In genomic region chr16:11149011-11149616, GRCh38 we compare ENCODE assay signal across 18 cellular contexts.
A peak's percentile ranks its signal among the peaks of the same experiment; 100 is the strongest.
DNase-seq lines count a peak whose midpoint lies in the region.
"Had no signal": no experiment of that assay in that cellular context is flagged by ENCODE, and none has a peak within 500 bp of the region (broad histone marks: within the 10 kb centered on the region; RNA-seq: fewer than 3 reads in every experiment).

No MANE protein-coding gene starts in this region.

- H3K4me3 ChIP-seq in H7 (ENCODE audit: insufficient read depth, low read depth, low read length), result no peak overlapping the region
- H3K4me3 ChIP-seq: cardiac muscle cell, esophagus squamous epithelium, tibial nerve had no signal

- H3K36me3 ChIP-seq in H7 (replicated peaks; ENCODE audit: control insufficient read depth, insufficient read depth, low read length), result no peaks in the 10 kb centered on the region
- H3K36me3 ChIP-seq: cardiac muscle cell had no signal

- peak; percentile 53 for DNase-seq in COLO829 (ENCODE audit: low spot score)
- peak; percentile 45 for DNase-seq in HuH-7.5 (ENCODE audit: low spot score)
- peak; percentile 31 for DNase-seq in amniotic epithelial cell (ENCODE audit: low read depth)
- DNase-seq in islet precursor cell, result peak; percentile 76
- DNase-seq in NCI-H2171 (lab: John Stamatoyannopoulos, UW), result no peak
- DNase-seq in iPS-NIHi11 (ENCODE audit: low spot score), result no peak
- DNase-seq in NCI-H2107 treated with DMSO at 0.1 percent for 48 hours (lab: John Stamatoyannopoulos, UW; ENCODE audit: unreplicated experiment), result no peak
- no peak for DNase-seq in H7
- DNase-seq: activated CD8-positive, alpha-beta memory T cell treated with anti-CD3 and anti-CD28 coated beads, Interleukin-2, amount 10 ng/mL, durations not matched to agents 7 days and 5 days; COR-L47; effector CD4-positive, alpha-beta T cell; esophagus squamous epithelium; naive B cell; NCI-H1417; NCI-H748 treated with DMSO at 0.1 percent for 48 hours; T-helper 9 cell had no signal

- no peaks in the 10 kb centered on the region for H3K27me3 ChIP-seq in H7 (ENCODE audit: control insufficient read depth, insufficient read depth, low read length)
- H3K27me3 ChIP-seq: cardiac muscle cell, esophagus squamous epithelium, tibial nerve had no signal

Comparison
In these comparisons a context has a peak if more than half of its experiments do, and no peak if none do; other contexts are left out.
1. DNase-seq: peak in COLO829 (single experiment), HuH-7.5 (single experiment), amniotic epithelial cell (single experiment) and islet precursor cell (single experiment); none in NCI-H2171 (single experiment), iPS-NIHi11 (single experiment), NCI-H2107 treated with DMSO at 0.1 percent for 48 hours (single experiment) and H7 (single experiment).